In genomic region chr11:122202161-122202950, GRCh38 we compare ENCODE assay signal across 9 cellular contexts.
DNase-seq lines count a peak whose midpoint lies in the region; ATAC-seq and TF ChIP-seq lines count a peak whose summit lies in the region.
"Had no signal": no experiment of that assay in that cellular context is flagged by ENCODE, and none has a peak within 500 bp of the region (broad histone marks: within the 10 kb centered on the region; RNA-seq: fewer than 3 reads in every experiment).

No MANE protein-coding gene starts in this region.

- no peak for ATAC-seq in activated CD8-positive, alpha-beta T cell treated with anti-CD3 and anti-CD28 coated beads for 36 hours

- peak overlapping the region; percentile 92 for H3K4me3 Mint-ChIP-seq in HFFc6
- H3K4me3 Mint-ChIP-seq in MCF 10A (ENCODE audit: unreplicated experiment) = peak overlapping the region; percentile 43
- no peak overlapping the region for H3K4me3 Mint-ChIP-seq in activated CD8-positive, alpha-beta T cell treated with anti-CD3 and anti-CD28 coated beads for 36 hours
- no peak overlapping the region for H3K4me3 Mint-ChIP-seq in activated T-helper 2 cell treated with anti-CD3 and anti-CD28 coated beads, Interferon-gamma antibody, Interleukin-2, Interleukin-4, amounts not matched to agents 10 μg/mL and 5 μg/mL and 100 μg/mL, durations not matched to agents 14 hours and 24 hours and 36 hours (ENCODE audit: low read depth)
- H3K4me3 Mint-ChIP-seq: dendritic cell treated with granulocyte-macrophage colony-stimulating factor and Interleukin-4, amounts not matched to agents 40 ng/mL and 50 ng/mL, for 4 days had no signal

- H3K27me3 Mint-ChIP-seq in HFFc6 (ENCODE audit: insufficient read depth) (no peaks in the 10 kb centered on the region), MCF 10A (ENCODE audit: insufficient read depth, unreplicated experiment) (no peaks in the 10 kb centered on the region)
- peaks cover 34% of the 10 kb centered on the region for H3K27me3 Mint-ChIP-seq in activated CD8-positive, alpha-beta T cell treated with anti-CD3 and anti-CD28 coated beads for 36 hours
- H3K27me3 Mint-ChIP-seq in activated T-helper 2 cell treated with anti-CD3 and anti-CD28 coated beads, Interferon-gamma antibody, Interleukin-2, Interleukin-4, amounts not matched to agents 10 μg/mL and 5 μg/mL and 100 μg/mL, durations not matched to agents 14 hours and 24 hours and 36 hours (ENCODE audit: low read depth) = peaks cover 14% of the 10 kb centered on the region

- H3K36me3 Mint-ChIP-seq in HFFc6 (ENCODE audit: low read depth) (peaks cover 18% of the 10 kb centered on the region), MCF 10A (ENCODE audit: insufficient read depth, unreplicated experiment) (peaks cover 21% of the 10 kb centered on the region)
- no peaks in the 10 kb centered on the region for H3K36me3 Mint-ChIP-seq in activated CD8-positive, alpha-beta T cell treated with anti-CD3 and anti-CD28 coated beads for 36 hours (ENCODE audit: low read depth)
- H3K36me3 Mint-ChIP-seq in activated T-helper 2 cell treated with anti-CD3 and anti-CD28 coated beads, Interferon-gamma antibody, Interleukin-2, Interleukin-4, amounts not matched to agents 10 μg/mL and 5 μg/mL and 100 μg/mL, durations not matched to agents 14 hours and 24 hours and 36 hours (ENCODE audit: low read depth) = no peaks in the 10 kb centered on the region

- DNase-seq in HFFc6 (peak; percentile 80), MCF 10A (ENCODE audit: unreplicated experiment) (peak; percentile 75), kidney tubule cell (ENCODE audit: low spot score) (peak; percentile 34), superior temporal gyrus (ENCODE audit: extremely low spot score) (peak; percentile 64), cortex of kidney (lab: John Stamatoyannopoulos, UW) (no peak), DMS53 treated with DMSO at 0.1 percent for 48 hours (lab: John Stamatoyannopoulos, UW; ENCODE audit: unreplicated experiment) (no peak)
- no peak for DNase-seq in activated CD8-positive, alpha-beta T cell treated with anti-CD3 and anti-CD28 coated beads for 36 hours
- DNase-seq in activated T-helper 2 cell treated with anti-CD3 and anti-CD28 coated beads, Interferon-gamma antibody, Interleukin-2, Interleukin-4, amounts not matched to agents 10 μg/mL and 5 μg/mL and 100 μg/mL, durations not matched to agents 14 hours and 24 hours and 36 hours (ENCODE audit: low spot score) = no peak

- no peaks in the 10 kb centered on the region for H3K9me3 Mint-ChIP-seq in HFFc6
- H3K9me3 Mint-ChIP-seq in MCF 10A (ENCODE audit: unreplicated experiment) = no peaks in the 10 kb centered on the region
- no peaks in the 10 kb centered on the region for H3K9me3 Mint-ChIP-seq in activated CD8-positive, alpha-beta T cell treated with anti-CD3 and anti-CD28 coated beads for 36 hours
- H3K9me3 Mint-ChIP-seq in activated T-helper 2 cell treated with anti-CD3 and anti-CD28 coated beads, Interferon-gamma antibody, Interleukin-2, Interleukin-4, amounts not matched to agents 10 μg/mL and 5 μg/mL and 100 μg/mL, durations not matched to agents 14 hours and 24 hours and 36 hours = no peaks in the 10 kb centered on the region
- H3K9me3 Mint-ChIP-seq: dendritic cell treated with granulocyte-macrophage colony-stimulating factor and Interleukin-4, amounts not matched to agents 40 ng/mL and 50 ng/mL, for 4 days had no signal

- TF ChIP-seq CTCF in HFFc6 (IDR thresholded peaks at IDR 0.05) (no peak), MCF 10A (IDR thresholded peaks at IDR 0.05; ENCODE audit: unreplicated experiment) (no peak)
- TF ChIP-seq CTCF in activated CD8-positive, alpha-beta T cell treated with anti-CD3 and anti-CD28 coated beads for 36 hours (IDR thresholded peaks at IDR 0.05) = no peak

- TSS peak; percentile 49 for BruUV-seq in MCF 10A (replicated peaks; lab: Mats Ljungman, UMichigan)

- intact Hi-C loops in MCF 10A (cut with micrococcal nuclease) = loop anchor here (1.0 to 10.0 kb wide), 5 partner anchors 22 to 908 kb away; partner anchors contain the start of gene SC5D
- intact Hi-C loops in activated CD8-positive, alpha-beta T cell treated with anti-CD3 and anti-CD28 coated beads for 36 hours (cut with micrococcal nuclease) = loop anchor here (5.0 kb wide), 1 partner anchor 545 kb away; no protein-coding TSS in a partner anchor
- intact Hi-C loops in activated T-helper 2 cell treated with anti-CD3 and anti-CD28 coated beads, Interferon-gamma antibody, Interleukin-2, Interleukin-4, amounts not matched to agents 10 μg/mL and 5 μg/mL and 100 μg/mL, durations not matched to agents 14 hours and 24 hours and 36 hours (cut with micrococcal nuclease) = no loop called here

- H3K4me1 Mint-ChIP-seq in HFFc6 (ENCODE audit: low read depth) (peaks cover 95% of the 10 kb centered on the region), MCF 10A (ENCODE audit: insufficient read depth, unreplicated experiment) (peaks cover 45% of the 10 kb centered on the region)
- no peaks in the 10 kb centered on the region for H3K4me1 Mint-ChIP-seq in activated CD8-positive, alpha-beta T cell treated with anti-CD3 and anti-CD28 coated beads for 36 hours (ENCODE audit: low read depth)
- H3K4me1 Mint-ChIP-seq in activated T-helper 2 cell treated with anti-CD3 and anti-CD28 coated beads, Interferon-gamma antibody, Interleukin-2, Interleukin-4, amounts not matched to agents 10 μg/mL and 5 μg/mL and 100 μg/mL, durations not matched to agents 14 hours and 24 hours and 36 hours (ENCODE audit: low read depth) = no peaks in the 10 kb centered on the region

- POLR2A ChIA-PET in MCF 10A (lab: Yijun Ruan, JAX) = interaction anchor here (1.0 to 6.5 kb wide), 13 partner anchors 13 to 547 kb away, joined by 3 to 103 read pairs (median 5); no protein-coding TSS in a partner anchor
- POLR2A ChIA-PET in activated CD8-positive, alpha-beta T cell treated with anti-CD3 and anti-CD28 coated beads for 36 hours (lab: Charles Lee) = no interaction called here

- CTCF ChIA-PET in MCF 10A (lab: Yijun Ruan, JAX) = interaction anchor here (0.5 to 5.9 kb wide), 32 partner anchors 8 to 591 kb away, joined by 3 to 83 read pairs (median 4); no protein-coding TSS in a partner anchor
- CTCF ChIA-PET in activated CD8-positive, alpha-beta T cell treated with anti-CD3 and anti-CD28 coated beads for 36 hours (lab: Charles Lee) = interaction anchor here (0.7 to 3.4 kb wide), 10 partner anchors 8 to 899 kb away, joined by 3 to 29 read pairs (median 4); no protein-coding TSS in a partner anchor

- H3K27ac Mint-ChIP-seq in HFFc6 (peak overlapping the region; percentile 76), MCF 10A (ENCODE audit: low read depth, unreplicated experiment) (no peak overlapping the region)
- no peak overlapping the region for H3K27ac Mint-ChIP-seq in activated CD8-positive, alpha-beta T cell treated with anti-CD3 and anti-CD28 coated beads for 36 hours
- H3K27ac Mint-ChIP-seq in activated T-helper 2 cell treated with anti-CD3 and anti-CD28 coated beads, Interferon-gamma antibody, Interleukin-2, Interleukin-4, amounts not matched to agents 10 μg/mL and 5 μg/mL and 100 μg/mL, durations not matched to agents 14 hours and 24 hours and 36 hours = no peak overlapping the region
- H3K27ac Mint-ChIP-seq: dendritic cell treated with granulocyte-macrophage colony-stimulating factor and Interleukin-4, amounts not matched to agents 40 ng/mL and 50 ng/mL, for 4 days had no signal

Comparison
In these comparisons a context has a peak if more than half of its experiments do, and no peak if none do; other contexts are left out.
1. DNase-seq: peak in HFFc6 (single experiment), MCF 10A (single experiment), kidney tubule cell (single experiment) and superior temporal gyrus (single experiment); none in activated CD8-positive, alpha-beta T cell treated with anti-CD3 and anti-CD28 coated beads for 36 hours (single experiment), activated T-helper 2 cell treated with anti-CD3 and anti-CD28 coated beads, Interferon-gamma antibody, Interleukin-2, Interleukin-4, amounts not matched to agents 10 μg/mL and 5 μg/mL and 100 μg/mL, durations not matched to agents 14 hours and 24 hours and 36 hours (single experiment), cortex of kidney (single experiment) and DMS53 treated with DMSO at 0.1 percent for 48 hours (single experiment).
2. H3K4me3 Mint-ChIP-seq: peak in HFFc6 (single experiment) and MCF 10A (single experiment); none in activated CD8-positive, alpha-beta T cell treated with anti-CD3 and anti-CD28 coated beads for 36 hours (single experiment) and activated T-helper 2 cell treated with anti-CD3 and anti-CD28 coated beads, Interferon-gamma antibody, Interleukin-2, Interleukin-4, amounts not matched to agents 10 μg/mL and 5 μg/mL and 100 μg/mL, durations not matched to agents 14 hours and 24 hours and 36 hours (single experiment).